1 cellular context compared by ENCODE assay signal in the genomic region with DNA sequence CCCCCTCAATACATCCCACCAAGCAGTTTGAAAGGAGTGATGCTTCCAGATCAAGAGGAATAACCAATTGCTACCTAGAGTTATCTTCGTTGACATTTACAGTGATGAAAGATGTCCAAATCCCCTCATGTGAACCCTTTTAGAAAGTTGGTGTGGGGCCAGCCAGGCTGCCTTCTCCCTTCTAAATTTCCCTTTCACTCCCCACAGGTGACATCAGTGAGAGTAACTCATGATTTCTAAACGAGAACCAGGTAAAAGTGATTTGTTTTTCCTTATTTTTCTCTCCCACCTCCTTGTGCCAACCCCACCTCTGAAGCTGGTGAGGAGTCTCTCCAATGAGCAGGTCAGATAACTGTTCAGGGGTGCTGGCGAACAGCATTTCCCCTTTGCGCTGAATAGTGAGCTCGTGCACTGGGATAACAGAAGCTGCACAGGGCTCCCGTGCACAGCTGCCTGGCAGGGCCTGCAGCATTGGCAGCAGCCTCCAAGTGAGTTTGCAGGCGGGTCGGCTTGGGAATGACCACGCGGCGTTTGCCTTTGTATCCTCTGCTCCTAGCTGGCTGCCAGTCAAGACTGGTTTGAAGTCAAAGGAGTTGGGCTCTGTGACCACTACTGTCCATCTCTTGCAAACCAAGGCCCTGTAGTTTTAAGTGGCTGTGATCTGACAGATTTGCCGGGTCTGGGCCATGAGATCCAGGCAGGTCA.
TF ChIP-seq lines count a peak whose summit lies in the region.

No MANE protein-coding gene starts in this region.

TF ChIP-seq in GM23338, 12 proteins besides CTCF, POLR2A, EP300 and RAD21 (continued from another document):
- TF ChIP-seq, protein P1, sequence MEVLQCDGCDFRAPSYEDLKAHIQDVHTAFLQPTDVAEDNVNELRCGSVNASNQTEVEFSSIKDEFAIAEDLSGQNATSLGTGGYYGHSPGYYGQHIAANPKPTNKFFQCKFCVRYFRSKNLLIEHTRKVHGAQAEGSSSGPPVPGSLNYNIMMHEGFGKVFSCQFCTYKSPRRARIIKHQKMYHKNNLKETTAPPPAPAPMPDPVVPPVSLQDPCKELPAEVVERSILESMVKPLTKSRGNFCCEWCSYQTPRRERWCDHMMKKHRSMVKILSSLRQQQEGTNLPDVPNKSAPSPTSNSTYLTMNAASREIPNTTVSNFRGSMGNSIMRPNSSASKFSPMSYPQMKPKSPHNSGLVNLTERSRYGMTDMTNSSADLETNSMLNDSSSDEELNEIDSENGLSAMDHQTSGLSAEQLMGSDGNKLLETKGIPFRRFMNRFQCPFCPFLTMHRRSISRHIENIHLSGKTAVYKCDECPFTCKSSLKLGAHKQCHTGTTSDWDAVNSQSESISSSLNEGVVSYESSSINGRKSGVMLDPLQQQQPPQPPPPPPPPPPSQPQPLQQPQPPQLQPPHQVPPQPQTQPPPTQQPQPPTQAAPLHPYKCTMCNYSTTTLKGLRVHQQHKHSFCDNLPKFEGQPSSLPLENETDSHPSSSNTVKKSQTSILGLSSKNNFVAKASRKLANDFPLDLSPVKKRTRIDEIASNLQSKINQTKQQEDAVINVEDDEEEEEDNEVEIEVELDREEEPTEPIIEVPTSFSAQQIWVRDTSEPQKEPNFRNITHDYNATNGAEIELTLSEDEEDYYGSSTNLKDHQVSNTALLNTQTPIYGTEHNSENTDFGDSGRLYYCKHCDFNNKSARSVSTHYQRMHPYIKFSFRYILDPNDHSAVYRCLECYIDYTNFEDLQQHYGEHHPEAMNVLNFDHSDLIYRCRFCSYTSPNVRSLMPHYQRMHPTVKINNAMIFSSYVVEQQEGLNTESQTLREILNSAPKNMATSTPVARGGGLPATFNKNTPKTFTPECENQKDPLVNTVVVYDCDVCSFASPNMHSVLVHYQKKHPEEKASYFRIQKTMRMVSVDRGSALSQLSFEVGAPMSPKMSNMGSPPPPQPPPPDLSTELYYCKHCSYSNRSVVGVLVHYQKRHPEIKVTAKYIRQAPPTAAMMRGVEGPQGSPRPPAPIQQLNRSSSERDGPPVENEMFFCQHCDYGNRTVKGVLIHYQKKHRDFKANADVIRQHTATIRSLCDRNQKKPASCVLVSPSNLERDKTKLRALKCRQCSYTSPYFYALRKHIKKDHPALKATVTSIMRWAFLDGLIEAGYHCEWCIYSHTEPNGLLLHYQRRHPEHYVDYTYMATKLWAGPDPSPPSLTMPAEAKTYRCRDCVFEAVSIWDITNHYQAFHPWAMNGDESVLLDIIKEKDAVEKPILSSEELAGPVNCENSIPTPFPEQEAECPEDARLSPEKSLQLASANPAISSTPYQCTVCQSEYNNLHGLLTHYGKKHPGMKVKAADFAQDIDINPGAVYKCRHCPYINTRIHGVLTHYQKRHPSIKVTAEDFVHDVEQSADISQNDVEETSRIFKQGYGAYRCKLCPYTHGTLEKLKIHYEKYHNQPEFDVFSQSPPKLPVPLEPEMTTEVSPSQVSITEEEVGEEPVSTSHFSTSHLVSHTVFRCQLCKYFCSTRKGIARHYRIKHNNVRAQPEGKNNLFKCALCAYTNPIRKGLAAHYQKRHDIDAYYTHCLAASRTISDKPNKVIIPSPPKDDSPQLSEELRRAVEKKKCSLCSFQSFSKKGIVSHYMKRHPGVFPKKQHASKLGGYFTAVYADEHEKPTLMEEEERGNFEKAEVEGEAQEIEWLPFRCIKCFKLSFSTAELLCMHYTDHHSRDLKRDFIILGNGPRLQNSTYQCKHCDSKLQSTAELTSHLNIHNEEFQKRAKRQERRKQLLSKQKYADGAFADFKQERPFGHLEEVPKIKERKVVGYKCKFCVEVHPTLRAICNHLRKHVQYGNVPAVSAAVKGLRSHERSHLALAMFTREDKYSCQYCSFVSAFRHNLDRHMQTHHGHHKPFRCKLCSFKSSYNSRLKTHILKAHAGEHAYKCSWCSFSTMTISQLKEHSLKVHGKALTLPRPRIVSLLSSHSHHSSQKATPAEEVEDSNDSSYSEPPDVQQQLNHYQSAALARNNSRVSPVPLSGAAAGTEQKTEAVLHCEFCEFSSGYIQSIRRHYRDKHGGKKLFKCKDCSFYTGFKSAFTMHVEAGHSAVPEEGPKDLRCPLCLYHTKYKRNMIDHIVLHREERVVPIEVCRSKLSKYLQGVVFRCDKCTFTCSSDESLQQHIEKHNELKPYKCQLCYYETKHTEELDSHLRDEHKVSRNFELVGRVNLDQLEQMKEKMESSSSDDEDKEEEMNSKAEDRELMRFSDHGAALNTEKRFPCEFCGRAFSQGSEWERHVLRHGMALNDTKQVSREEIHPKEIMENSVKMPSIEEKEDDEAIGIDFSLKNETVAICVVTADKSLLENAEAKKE (CRISPR knock-in tag; IDR thresholded peaks at IDR 0.05): no peak
- no peak for TF ChIP-seq STAT1 (IDR thresholded peaks at IDR 0.05; ENCODE audit: unreplicated experiment)
